Comparison of ENCODE assay signal across 25 cellular contexts in genomic region chr1:96358057-96358456, GRCh38.
"Had no signal": no experiment of that assay in that cellular context is flagged by ENCODE, and none has a peak within 500 bp of the region (broad histone marks: within the 10 kb centered on the region; RNA-seq: fewer than 3 reads in every experiment).

No MANE protein-coding gene starts in this region.

- FAIRE-seq: islet of Langerhans, kidney, pancreas, small intestine had no signal

- H3K9me3 ChIP-seq: left lung, lower lobe of right lung, pancreas, prostate gland, sigmoid colon, spleen, tibial nerve, uterus had no signal

- H3K27ac ChIP-seq: left lung, lower lobe of right lung, pancreas, prostate gland, sigmoid colon, spleen, tibial nerve, uterus had no signal

- H3K4me1 ChIP-seq: lower lobe of right lung, pancreas, prostate gland, sigmoid colon, spleen, tibial nerve, uterus had no signal

- DNase-seq: immature natural killer cell; kidney; left colon; left lung; lower lobe of right lung; mammary epithelial cell; mesenchymal stem cell; naive thymus-derived CD8-positive, alpha-beta T cell; nucleus accumbens; pancreas; retina; right cardiac atrium; sigmoid colon; small intestine; spleen; stimulated activated CD4-positive, alpha-beta T cell treated with anti-CD3 and anti-CD28 coated beads, Interleukin-4, amount 100 ng/mL, for 4 hours; stimulated activated CD8-positive, alpha-beta memory T cell treated with anti-CD3 and anti-CD28 coated beads, Interleukin-4, amount 100 ng/mL, for 48 hours; stimulated activated naive CD4-positive, alpha-beta T cell treated with Interleukin-2 at 50 U/mL for 16 hours; stimulated activated naive CD8-positive, alpha-beta T cell treated with anti-CD3 and anti-CD28 coated beads, Interleukin-15, amount 100 ng/mL, for 72 hours; substantia nigra; uterus had no signal

- H3K27me3 ChIP-seq: left lung, pancreas, sigmoid colon, spleen, tibial nerve, uterus had no signal

- H3K4me3 ChIP-seq: left lung, lower lobe of right lung, pancreas, prostate gland, sigmoid colon, spleen, tibial nerve, uterus had no signal

- ATAC-seq: left colon; left lung; lower lobe of right lung; naive thymus-derived CD8-positive, alpha-beta T cell; pancreas; right cardiac atrium; stimulated activated memory B cell treated with anti-CD40 and anti-IgM and Interleukin-4, amounts not matched to agents 10 μg/mL and 1 μg/mL and 100 μg/mL, for 72 hours; stimulated activated naive CD8-positive, alpha-beta T cell treated with anti-CD3 and anti-CD28 coated beads, Interleukin-15, amount 100 ng/mL, for 72 hours had no signal

- H3K36me3 ChIP-seq: left lung, lower lobe of right lung, pancreas, prostate gland, sigmoid colon, spleen, tibial nerve, uterus had no signal
